In the genomic region with DNA sequence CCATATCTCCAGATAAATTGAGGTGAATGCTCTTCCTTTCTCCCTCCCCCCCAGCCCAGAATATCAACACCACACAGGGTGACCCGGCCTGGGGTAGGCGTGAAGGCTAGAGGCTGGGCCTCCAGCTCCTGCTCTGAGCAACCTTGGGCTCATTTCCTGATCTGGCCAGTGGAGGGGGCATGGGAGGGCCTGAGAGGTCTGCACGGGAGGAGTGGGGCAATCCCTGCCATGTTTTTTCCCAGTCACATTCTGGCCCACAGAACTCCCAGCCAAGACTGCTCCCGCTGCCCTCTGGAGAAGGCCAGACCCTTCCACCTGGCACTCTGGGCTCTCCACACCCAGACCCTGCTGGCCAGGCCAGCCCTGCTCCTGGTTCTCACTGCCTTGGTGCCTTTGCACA, we compare ENCODE assay signal across 1 cellular context.
TF ChIP-seq lines count a peak whose summit lies in the region.

No MANE protein-coding gene starts in this region.

TF ChIP-seq in A549, 52 proteins besides CTCF, POLR2A, EP300 and RAD21 (continued from another document):
- TF ChIP-seq, protein P1, sequence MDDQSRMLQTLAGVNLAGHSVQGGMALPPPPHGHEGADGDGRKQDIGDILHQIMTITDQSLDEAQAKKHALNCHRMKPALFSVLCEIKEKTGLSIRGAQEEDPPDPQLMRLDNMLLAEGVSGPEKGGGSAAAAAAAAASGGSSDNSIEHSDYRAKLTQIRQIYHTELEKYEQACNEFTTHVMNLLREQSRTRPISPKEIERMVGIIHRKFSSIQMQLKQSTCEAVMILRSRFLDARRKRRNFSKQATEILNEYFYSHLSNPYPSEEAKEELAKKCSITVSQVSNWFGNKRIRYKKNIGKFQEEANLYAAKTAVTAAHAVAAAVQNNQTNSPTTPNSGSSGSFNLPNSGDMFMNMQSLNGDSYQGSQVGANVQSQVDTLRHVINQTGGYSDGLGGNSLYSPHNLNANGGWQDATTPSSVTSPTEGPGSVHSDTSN (IDR thresholded peaks at IDR 0.05): no peak
- TF ChIP-seq CBX2 (IDR thresholded peaks at IDR 0.05; ENCODE audit: borderline replicate concordance, low read depth): no peak
- no peak for TF ChIP-seq TFCP2L1 (CRISPR knock-in tag; IDR thresholded peaks at IDR 0.05)
- no peak for TF ChIP-seq SMC3 (IDR thresholded peaks at IDR 0.05)
- TF ChIP-seq, protein P2, sequence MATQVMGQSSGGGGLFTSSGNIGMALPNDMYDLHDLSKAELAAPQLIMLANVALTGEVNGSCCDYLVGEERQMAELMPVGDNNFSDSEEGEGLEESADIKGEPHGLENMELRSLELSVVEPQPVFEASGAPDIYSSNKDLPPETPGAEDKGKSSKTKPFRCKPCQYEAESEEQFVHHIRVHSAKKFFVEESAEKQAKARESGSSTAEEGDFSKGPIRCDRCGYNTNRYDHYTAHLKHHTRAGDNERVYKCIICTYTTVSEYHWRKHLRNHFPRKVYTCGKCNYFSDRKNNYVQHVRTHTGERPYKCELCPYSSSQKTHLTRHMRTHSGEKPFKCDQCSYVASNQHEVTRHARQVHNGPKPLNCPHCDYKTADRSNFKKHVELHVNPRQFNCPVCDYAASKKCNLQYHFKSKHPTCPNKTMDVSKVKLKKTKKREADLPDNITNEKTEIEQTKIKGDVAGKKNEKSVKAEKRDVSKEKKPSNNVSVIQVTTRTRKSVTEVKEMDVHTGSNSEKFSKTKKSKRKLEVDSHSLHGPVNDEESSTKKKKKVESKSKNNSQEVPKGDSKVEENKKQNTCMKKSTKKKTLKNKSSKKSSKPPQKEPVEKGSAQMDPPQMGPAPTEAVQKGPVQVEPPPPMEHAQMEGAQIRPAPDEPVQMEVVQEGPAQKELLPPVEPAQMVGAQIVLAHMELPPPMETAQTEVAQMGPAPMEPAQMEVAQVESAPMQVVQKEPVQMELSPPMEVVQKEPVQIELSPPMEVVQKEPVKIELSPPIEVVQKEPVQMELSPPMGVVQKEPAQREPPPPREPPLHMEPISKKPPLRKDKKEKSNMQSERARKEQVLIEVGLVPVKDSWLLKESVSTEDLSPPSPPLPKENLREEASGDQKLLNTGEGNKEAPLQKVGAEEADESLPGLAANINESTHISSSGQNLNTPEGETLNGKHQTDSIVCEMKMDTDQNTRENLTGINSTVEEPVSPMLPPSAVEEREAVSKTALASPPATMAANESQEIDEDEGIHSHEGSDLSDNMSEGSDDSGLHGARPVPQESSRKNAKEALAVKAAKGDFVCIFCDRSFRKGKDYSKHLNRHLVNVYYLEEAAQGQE (IDR thresholded peaks at IDR 0.05): no peak
- TF ChIP-seq FOSL2 (IDR thresholded peaks at IDR 0.05): no peak
- no peak for TF ChIP-seq FOSL2 (CRISPR knock-in tag; IDR thresholded peaks at IDR 0.05)
- TF ChIP-seq BHLHE40 (IDR thresholded peaks at IDR 0.05; ENCODE audit: low read depth, low read length): no peak
- TF ChIP-seq, protein P3, sequence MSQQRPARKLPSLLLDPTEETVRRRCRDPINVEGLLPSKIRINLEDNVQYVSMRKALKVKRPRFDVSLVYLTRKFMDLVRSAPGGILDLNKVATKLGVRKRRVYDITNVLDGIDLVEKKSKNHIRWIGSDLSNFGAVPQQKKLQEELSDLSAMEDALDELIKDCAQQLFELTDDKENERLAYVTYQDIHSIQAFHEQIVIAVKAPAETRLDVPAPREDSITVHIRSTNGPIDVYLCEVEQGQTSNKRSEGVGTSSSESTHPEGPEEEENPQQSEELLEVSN (IDR thresholded peaks at IDR 0.05; ENCODE audit: borderline replicate concordance, low read depth): no peak
- TF ChIP-seq FOXS1 (CRISPR knock-in tag; IDR thresholded peaks at IDR 0.05): no peak
- TF ChIP-seq ZNF302 (CRISPR knock-in tag; IDR thresholded peaks at IDR 0.05): no peak
- TF ChIP-seq CHD2 (IDR thresholded peaks at IDR 0.05; ENCODE audit: low read length, partially characterized antibody): no peak
- TF ChIP-seq NFE2L2 (conservative IDR thresholded peaks at IDR 0.05; ENCODE audit: low read length): no peak
- TF ChIP-seq KDM1A (IDR thresholded peaks at IDR 0.05; ENCODE audit: low read depth): no peak
- no peak for TF ChIP-seq JUN (IDR thresholded peaks at IDR 0.05)
- no peak for TF ChIP-seq EHF (CRISPR knock-in tag; IDR thresholded peaks at IDR 0.05)
- no peak for TF ChIP-seq EHMT2 (IDR thresholded peaks at IDR 0.05; ENCODE audit: low read depth)
